32 cellular contexts compared by ENCODE assay signal in genomic region chr4:76072760-76073159, GRCh38. TPM values are rescaled to one million over a fixed set of nuclear protein-coding genes. Genes with fewer than 3 reads are reported as not detected.
"Had no signal": no experiment of that assay in that cellular context is flagged by ENCODE, and none has a peak within 500 bp of the region (broad histone marks: within the 10 kb centered on the region; RNA-seq: fewer than 3 reads in every experiment).

No MANE protein-coding gene starts in this region.

- H3K4me1 Mint-ChIP-seq: activated B cell treated with CpG ODN at 0.5 μM for 24 hours; central memory CD8-positive, alpha-beta T cell; natural killer cell; stimulated activated naive B cell treated with anti-CD40 and anti-IgM and Interleukin-4, amounts not matched to agents 10 μg/mL and 1 μg/mL and 100 μg/mL, for 72 hours had no signal

- H3K9me3 Mint-ChIP-seq: activated B cell treated with CpG ODN at 0.5 μM for 24 hours; activated T-cell treated with anti-CD3 and anti-CD28 coated beads, Interleukin-2, amount 50 U/mL, for 4 hours; activated T-helper 2 cell treated with anti-CD3 and anti-CD28 coated beads, Interferon-gamma antibody, Interleukin-2, Interleukin-4, amounts not matched to agents 10 μg/mL and 5 μg/mL and 100 μg/mL, durations not matched to agents 14 hours and 24 hours and 36 hours; central memory CD8-positive, alpha-beta T cell; natural killer cell; stimulated activated naive B cell treated with anti-CD40 and anti-IgM and Interleukin-4, amounts not matched to agents 10 μg/mL and 1 μg/mL and 100 μg/mL, for 72 hours; T-helper 1 cell treated with Interleukin-12 subunit alpha and Interleukin-12 subunit beta and Interleukin-4 antibody, amounts not matched to agents 30 μg/mL and 1 μg/mL, for 36 hours had no signal

- H3K27me3 Mint-ChIP-seq: activated B cell treated with CpG ODN at 0.5 μM for 24 hours; activated CD4-positive, alpha-beta T cell treated with anti-CD3 and anti-CD28 coated beads for 36 hours; activated naive CD8-positive, alpha-beta T cell; stimulated activated naive B cell treated with anti-CD40 and anti-IgM and Interleukin-4, amounts not matched to agents 10 μg/mL and 1 μg/mL and 100 μg/mL, for 72 hours had no signal

- H3K4me3 Mint-ChIP-seq: activated B cell treated with CpG ODN at 0.5 μM for 24 hours; activated CD4-positive, alpha-beta T cell treated with anti-CD3 and anti-CD28 coated beads for 36 hours; activated naive CD8-positive, alpha-beta T cell; activated T-cell treated with anti-CD3 and anti-CD28 coated beads, Interleukin-2, amount 50 U/mL, for 4 hours; central memory CD8-positive, alpha-beta T cell; natural killer cell; stimulated activated naive B cell treated with anti-CD40 and anti-IgM and Interleukin-4, amounts not matched to agents 10 μg/mL and 1 μg/mL and 100 μg/mL, for 72 hours; T-helper 1 cell treated with Interleukin-12 subunit alpha and Interleukin-12 subunit beta and Interleukin-4 antibody, amounts not matched to agents 30 μg/mL and 1 μg/mL, for 36 hours had no signal

- DNase-seq: activated B cell treated with CpG ODN at 0.5 μM for 24 hours; activated CD4-positive, alpha-beta T cell treated with anti-CD3 and anti-CD28 coated beads for 36 hours; activated CD4-positive, alpha-beta T cell treated with anti-CD3 and anti-CD28 coated beads, Interleukin-2, amount 50 U/mL, for 4 hours; activated CD8-positive, alpha-beta memory T cell treated with anti-CD3 and anti-CD28 coated beads for 24 hours; activated CD8-positive, alpha-beta memory T cell treated with anti-CD3 and anti-CD28 coated beads, Interleukin-2, amount 50 U/mL, for 4 hours; activated naive CD4-positive, alpha-beta T cell; activated T-cell treated with anti-CD3 and anti-CD28 coated beads, Interleukin-2, amount 50 U/mL, for 4 hours; effector memory CD4-positive, alpha-beta T cell; foreskin keratinocyte; glutamatergic neuron; left ventricle myocardium superior; mammary epithelial cell; midbrain; natural killer cell; ovary; right lobe of liver; small intestine; stimulated activated CD4-positive, alpha-beta T cell treated with anti-CD3 and anti-CD28 coated beads, Interleukin-2, amount 100 ng/mL, for 48 hours; stimulated activated CD8-positive, alpha-beta memory T cell treated with anti-CD3 and anti-CD28 coated beads, Interleukin-4, amount 100 ng/mL, for 48 hours; stimulated activated naive B cell treated with anti-CD40 and anti-IgM and Interleukin-4, amounts not matched to agents 10 μg/mL and 1 μg/mL and 100 μg/mL, for 72 hours; T1000; testis; uterus had no signal

- H3K4me3 ChIP-seq: hepatocyte, ovary, prostate gland, right lobe of liver, testis, uterus had no signal

- H3K27ac ChIP-seq: foreskin keratinocyte, hepatocyte, neutrophil, ovary, prostate gland, right lobe of liver, testis, uterus had no signal

- H3K36me3 ChIP-seq: neutrophil, ovary, prostate gland, right lobe of liver, uterus had no signal

- H3K36me3 Mint-ChIP-seq: activated naive CD8-positive, alpha-beta T cell; natural killer cell; stimulated activated naive B cell treated with anti-CD40 and anti-IgM and Interleukin-4, amounts not matched to agents 10 μg/mL and 1 μg/mL and 100 μg/mL, for 72 hours had no signal

- H3K9me3 ChIP-seq: neutrophil, ovary, prostate gland, right lobe of liver, testis, uterus had no signal

- H3K4me1 ChIP-seq: foreskin keratinocyte, prostate gland, right lobe of liver, testis, uterus had no signal

- H3K27me3 ChIP-seq: foreskin keratinocyte, hepatocyte, neutrophil, ovary, right lobe of liver, testis, uterus had no signal

- H3K27ac Mint-ChIP-seq: activated B cell treated with CpG ODN at 0.5 μM for 24 hours; activated CD4-positive, alpha-beta T cell treated with anti-CD3 and anti-CD28 coated beads for 36 hours; activated naive CD8-positive, alpha-beta T cell; activated T-helper 2 cell treated with anti-CD3 and anti-CD28 coated beads, Interferon-gamma antibody, Interleukin-2, Interleukin-4, amounts not matched to agents 10 μg/mL and 5 μg/mL and 100 μg/mL, durations not matched to agents 14 hours and 24 hours and 36 hours; natural killer cell; stimulated activated naive B cell treated with anti-CD40 and anti-IgM and Interleukin-4, amounts not matched to agents 10 μg/mL and 1 μg/mL and 100 μg/mL, for 72 hours; T-helper 1 cell treated with Interleukin-12 subunit alpha and Interleukin-12 subunit beta and Interleukin-4 antibody, amounts not matched to agents 30 μg/mL and 1 μg/mL, for 36 hours had no signal

- ATAC-seq: activated CD4-positive, alpha-beta T cell treated with anti-CD3 and anti-CD28 coated beads for 36 hours; activated T-cell treated with anti-CD3 and anti-CD28 coated beads, Interleukin-2, amount 50 U/mL, for 4 hours; foreskin keratinocyte; left ventricle myocardium superior; natural killer cell; right lobe of liver; stimulated activated naive B cell treated with anti-CD40 and anti-IgM and Interleukin-4, amounts not matched to agents 10 μg/mL and 1 μg/mL and 100 μg/mL, for 72 hours had no signal

RNA-seq across cellular contexts. Expression of gene ART3, which starts 1.7 kb away (rescaled TPM):
- total RNA-seq: activated B cell treated with CpG ODN at 0.5 μM for 24 hours; activated CD4-positive, alpha-beta T cell treated with anti-CD3 and anti-CD28 coated beads for 36 hours; activated T-helper 2 cell treated with anti-CD3 and anti-CD28 coated beads, Interferon-gamma antibody, Interleukin-2, Interleukin-4, amounts not matched to agents 10 μg/mL and 5 μg/mL and 100 μg/mL, durations not matched to agents 14 hours and 24 hours and 36 hours; astrocyte; dermis microvascular lymphatic vessel endothelial cell; foreskin keratinocyte; mammary epithelial cell; natural killer cell; right lobe of liver had no signal

RNA-seq across cellular contexts. Expression of gene CXCL11, which starts 36.9 kb away (rescaled TPM):
- total RNA-seq: activated B cell treated with CpG ODN at 0.5 μM for 24 hours; activated T-helper 2 cell treated with anti-CD3 and anti-CD28 coated beads, Interferon-gamma antibody, Interleukin-2, Interleukin-4, amounts not matched to agents 10 μg/mL and 5 μg/mL and 100 μg/mL, durations not matched to agents 14 hours and 24 hours and 36 hours; hepatocyte; natural killer cell had no signal
- polyA plus RNA-seq: hepatocyte had no signal

RNA-seq across cellular contexts. Expression of gene CXCL10, which starts 49.5 kb away (rescaled TPM):
- total RNA-seq: activated B cell treated with CpG ODN at 0.5 μM for 24 hours, natural killer cell, testis had no signal
